ENCODE assay signal across 21 cellular contexts in the genomic region with DNA sequence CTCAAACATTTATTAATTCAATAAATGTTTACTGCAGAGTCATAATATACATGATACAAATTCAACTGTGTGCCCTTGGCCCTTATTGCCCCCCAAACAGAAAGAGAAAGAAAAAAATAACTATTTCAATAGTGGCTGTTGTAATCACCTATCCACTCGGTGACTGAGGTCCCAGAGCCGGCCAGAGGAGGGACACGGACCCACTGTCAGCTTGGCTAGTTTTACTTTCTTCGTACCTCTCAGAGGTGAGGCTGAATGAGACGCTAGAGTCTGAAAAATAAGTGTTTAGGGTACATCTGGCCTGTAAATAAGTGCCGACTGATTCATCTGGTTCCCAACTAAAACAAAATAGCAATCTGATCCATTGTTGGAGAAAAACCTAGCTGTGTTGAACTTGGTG.
"Had no signal": no experiment of that assay in that cellular context is flagged by ENCODE, and none has a peak within 500 bp of the region (broad histone marks: within the 10 kb centered on the region; RNA-seq: fewer than 3 reads in every experiment).

No MANE protein-coding gene starts in this region.

- H3K4me1 Mint-ChIP-seq: activated T-helper 17 cell treated with anti-CD3 and anti-CD28 coated beads, Interleukin-2, amount 50 U/mL, for 72 hours had no signal

- H3K4me3 ChIP-seq: colonic mucosa, heart left ventricle, testis, vagina had no signal

- H3K27me3 Mint-ChIP-seq: memory B cell had no signal

- H3K4me3 Mint-ChIP-seq: activated CD8-positive, alpha-beta T cell treated with anti-CD3 and anti-CD28 coated beads, Interleukin-2, amount 10 ng/mL, durations not matched to agents 7 days and 5 days; activated naive CD8-positive, alpha-beta T cell; activated T-helper 17 cell treated with anti-CD3 and anti-CD28 coated beads, Interleukin-2, amount 50 U/mL, for 72 hours; memory B cell; T-helper 2 cell treated with Interferon-gamma antibody and Interleukin-4, amounts not matched to agents 5 μg/mL and 100 μg/mL, for 36 hours had no signal

- H3K27ac ChIP-seq: colonic mucosa, epithelial cell of prostate, heart left ventricle, testis, vagina, VCaP had no signal

- H3K9me3 Mint-ChIP-seq: activated T-helper 17 cell treated with anti-CD3 and anti-CD28 coated beads, Interleukin-2, amount 50 U/mL, for 72 hours; memory B cell; T-helper 2 cell treated with Interferon-gamma antibody and Interleukin-4, amounts not matched to agents 5 μg/mL and 100 μg/mL, for 36 hours had no signal

- ATAC-seq: activated CD8-positive, alpha-beta T cell treated with anti-CD3 and anti-CD28 coated beads, Interleukin-2, amount 10 ng/mL, durations not matched to agents 7 days and 5 days; heart left ventricle; left cardiac atrium had no signal

- DNase-seq: activated CD4-positive, alpha-beta T cell treated with anti-CD3 and anti-CD28 coated beads, Interleukin-2, amount 50 U/mL, for 1 hour; activated CD4-positive, CD25-positive, alpha-beta regulatory T cell treated with anti-CD3 and anti-CD28 coated beads, Interleukin-2, amount 50 U/mL, for 72 hours; activated CD8-positive, alpha-beta T cell treated with anti-CD3 and anti-CD28 coated beads, Interleukin-2, amount 10 ng/mL, durations not matched to agents 7 days and 5 days; activated T-cell treated with anti-CD3 and anti-CD28 coated beads, Interleukin-2, amount 50 U/mL, for 1 hour; amniotic stem cell; colonic mucosa; heart left ventricle; islet precursor cell; left cardiac atrium; occipital lobe; retina; stimulated activated CD4-positive, alpha-beta T cell treated with anti-CD3 and anti-CD28 coated beads, Interleukin-4, amount 100 ng/mL, for 1 hour; stimulated activated naive CD4-positive, alpha-beta T cell; testis had no signal

- H3K27me3 ChIP-seq: colonic mucosa, heart left ventricle, testis, vagina had no signal

- H3K4me1 ChIP-seq: testis had no signal

- H3K36me3 Mint-ChIP-seq: activated naive CD8-positive, alpha-beta T cell; memory B cell had no signal

- H3K9me3 ChIP-seq: colonic mucosa, heart left ventricle, testis, vagina had no signal

- H3K27ac Mint-ChIP-seq: activated CD8-positive, alpha-beta T cell treated with anti-CD3 and anti-CD28 coated beads, Interleukin-2, amount 10 ng/mL, durations not matched to agents 7 days and 5 days; activated naive CD8-positive, alpha-beta T cell; activated T-helper 17 cell treated with anti-CD3 and anti-CD28 coated beads, Interleukin-2, amount 50 U/mL, for 72 hours; memory B cell; T-helper 2 cell treated with Interferon-gamma antibody and Interleukin-4, amounts not matched to agents 5 μg/mL and 100 μg/mL, for 36 hours had no signal

- H3K36me3 ChIP-seq: colonic mucosa, heart left ventricle, vagina had no signal
